ENCODE assay signal across 1 cellular context in genomic region chr12:92186038-92186470, GRCh38.
A peak's percentile ranks its signal among the peaks of the same experiment; 100 is the strongest.
TF ChIP-seq lines count a peak whose summit lies in the region.

No MANE protein-coding gene starts in this region.

TF ChIP-seq in GM12878, 131 proteins besides CTCF, POLR2A, EP300 and RAD21:
- TF ChIP-seq MEF2A (IDR thresholded peaks at IDR 0.05; ENCODE audit: insufficient read depth, low read depth, low read length) (0 out of 2 replicates have a peak, but pooled peaks have one; percentile 35), RUNX3 (IDR thresholded peaks at IDR 0.05; ENCODE audit: low read length) (peak; percentile 79), ATF2 (IDR thresholded peaks at IDR 0.05; ENCODE audit: low read length) (0 out of 2 replicates have a peak, but pooled peaks have one; percentile 9), IKZF2 (IDR thresholded peaks at IDR 0.05) (peak; percentile 49 to 60), CHD2 (IDR thresholded peaks at IDR 0.05; ENCODE audit: borderline replicate concordance, low read depth, low read length) (no peak), EED (IDR thresholded peaks at IDR 0.05; ENCODE audit: low read depth) (0 out of 2 replicates have a peak, but pooled peaks have one; percentile 45), MTA2 (IDR thresholded peaks at IDR 0.05; ENCODE audit: low read depth) (peak; percentile 41; the same call in 1 of the 2 replicates), MEF2B (IDR thresholded peaks at IDR 0.05; ENCODE audit: partially characterized antibody, poor library complexity, severe bottlenecking) (peak; percentile 9), NFIC (IDR thresholded peaks at IDR 0.05; ENCODE audit: low read depth, low read length) (peak; percentile 80), ZSCAN29 (IDR thresholded peaks at IDR 0.05) (no peak), FOXM1 (IDR thresholded peaks at IDR 0.05; ENCODE audit: low read depth, low read length) (peak; percentile 62), ZNF384 (IDR thresholded peaks at IDR 0.05; ENCODE audit: borderline replicate concordance, low read depth, low read length) (peak; percentile 61; the same call in 1 of the 2 replicates), RAD51 (IDR thresholded peaks at IDR 0.05) (no peak), YY1 (IDR thresholded peaks at IDR 0.05; ENCODE audit: low read depth, low read length) (0 out of 2 replicates have a peak, but pooled peaks have one; percentile 15), RELB (IDR thresholded peaks at IDR 0.05; ENCODE audit: low read depth) (peak; percentile 84), IKZF1 (conservative IDR thresholded peaks at IDR 0.05) (peak; percentile 69), REST (IDR thresholded peaks at IDR 0.05; ENCODE audit: low read depth, low read length) (no peak), MXI1 (IDR thresholded peaks at IDR 0.05; ENCODE audit: low read depth, low read length) (no peak), CBX5 (IDR thresholded peaks at IDR 0.05; ENCODE audit: low read depth) (0 out of 2 replicates have a peak, but pooled peaks have one; percentile 12), CBFB (IDR thresholded peaks at IDR 0.05; ENCODE audit: low read depth) (0 out of 2 replicates have a peak, but pooled peaks have one; percentile 27), RELA (IDR thresholded peaks at IDR 0.05; ENCODE audit: borderline replicate concordance, partially characterized antibody) (no peak)
